ENCODE assay signal across 10 cellular contexts in genomic region chr2:196758474-196759377, GRCh38. TPM values are rescaled to one million over a fixed set of nuclear protein-coding genes. Genes with fewer than 3 reads are reported as not detected.
DNase-seq lines count a peak whose midpoint lies in the region; ATAC-seq and TF ChIP-seq lines count a peak whose summit lies in the region.
"Had no signal": no experiment of that assay in that cellular context is flagged by ENCODE, and none has a peak within 500 bp of the region (broad histone marks: within the 10 kb centered on the region; RNA-seq: fewer than 3 reads in every experiment).

No MANE protein-coding gene starts in this region.

- intact Hi-C loops in activated CD8-positive, alpha-beta T cell treated with anti-CD3 and anti-CD28 coated beads for 36 hours (cut with micrococcal nuclease), result no loop called here

- H3K9me3 ChIP-seq in tibial nerve, result peaks cover 0 to 11% (median 0%) of the 10 kb centered on the region in 4 donors

- WGBS in tibial nerve, 2 donors, result 46 to 48% methylated on average over 3 of the region's 3 CpGs

- no peak for TF ChIP-seq POLR2A in tibial nerve (IDR thresholded peaks at IDR 0.05)

- H3K27ac ChIP-seq in RWPE1 (no peak overlapping the region), tibial nerve (no peak overlapping the region)

- POLR2A ChIA-PET in activated CD8-positive, alpha-beta T cell treated with anti-CD3 and anti-CD28 coated beads for 36 hours (lab: Charles Lee), result no interaction called here
- POLR2A ChIA-PET in activated CD8-positive, alpha-beta T cell treated with anti-CD3 and anti-CD28 coated beads, Interleukin-2, amount 10 ng/mL, durations not matched to agents 7 days and 5 days (lab: Charles Lee), result no interaction called here
- POLR2A ChIA-PET in RWPE1 (lab: Yijun Ruan, JAX; ENCODE audit: low non-redundant PET), result no interaction called here

- peak; percentile 38 for TF ChIP-seq CTCF in activated CD8-positive, alpha-beta T cell treated with anti-CD3 and anti-CD28 coated beads for 36 hours (IDR thresholded peaks at IDR 0.05)
- TF ChIP-seq CTCF in RWPE1 (conservative IDR thresholded peaks at IDR 0.05; ENCODE audit: low read depth) (peak; percentile 36), foreskin fibroblast (IDR thresholded peaks at IDR 0.05; ENCODE audit: low read depth, low read length) (peak; percentile 15), tibial nerve (IDR thresholded peaks at IDR 0.05) (peak; percentile 8 to 29 (median 23))

- CTCF ChIA-PET in activated CD8-positive, alpha-beta T cell treated with anti-CD3 and anti-CD28 coated beads for 36 hours (lab: Charles Lee), result interaction anchor here (1.0 to 1.9 kb wide), 2 partner anchors 8 to 98 kb away, joined by 3 to 17 read pairs; no protein-coding TSS in a partner anchor
- CTCF ChIA-PET in activated CD8-positive, alpha-beta T cell treated with anti-CD3 and anti-CD28 coated beads, Interleukin-2, amount 10 ng/mL, durations not matched to agents 7 days and 5 days (lab: Charles Lee), result interaction anchor here (0.6 to 2.1 kb wide), 3 partner anchors 8 to 632 kb away, joined by 3 to 17 read pairs (median 3); no protein-coding TSS in a partner anchor
- CTCF ChIA-PET in RWPE1 (lab: Yijun Ruan, JAX), result interaction anchor here (0.5 to 0.7 kb wide), 3 partner anchors 20 to 220 kb away, joined by 3 to 4 read pairs (median 3); no protein-coding TSS in a partner anchor

- DNase-seq in activated CD8-positive, alpha-beta T cell treated with anti-CD3 and anti-CD28 coated beads for 36 hours, result no peak
- DNase-seq in activated CD8-positive, alpha-beta T cell treated with anti-CD3 and anti-CD28 coated beads, Interleukin-2, amount 10 ng/mL, durations not matched to agents 7 days and 5 days, result no peak
- no peak for DNase-seq in RWPE1 (ENCODE audit: low spot score)
- DNase-seq in foreskin fibroblast, result peak in 1 of 2 donors; percentile 56
- no peak for DNase-seq in tibial nerve (ENCODE audit: low spot score in 2 of 2)
- DNase-seq in NCI-H2029 (lab: John Stamatoyannopoulos, UW), result no peak
- DNase-seq in GM19238 (ENCODE audit: insufficient read length, low spot score), result no peak
- DNase-seq: activated effector memory CD4-positive, alpha-beta T cell treated with anti-CD3 and anti-CD28 coated beads, Interleukin-2, amount 50 U/mL, for 16 hours had no signal

- H3K27me3 Mint-ChIP-seq in activated CD8-positive, alpha-beta T cell treated with anti-CD3 and anti-CD28 coated beads for 36 hours, result no peaks in the 10 kb centered on the region
- no peaks in the 10 kb centered on the region for H3K27me3 Mint-ChIP-seq in activated CD8-positive, alpha-beta T cell treated with anti-CD3 and anti-CD28 coated beads, Interleukin-2, amount 10 ng/mL, durations not matched to agents 7 days and 5 days (ENCODE audit: low read depth)
- H3K27me3 Mint-ChIP-seq: memory B cell had no signal

- no peaks in the 10 kb centered on the region for H3K4me1 Mint-ChIP-seq in activated CD8-positive, alpha-beta T cell treated with anti-CD3 and anti-CD28 coated beads for 36 hours (ENCODE audit: low read depth)
- peaks cover 2% of the 10 kb centered on the region for H3K4me1 Mint-ChIP-seq in activated CD8-positive, alpha-beta T cell treated with anti-CD3 and anti-CD28 coated beads, Interleukin-2, amount 10 ng/mL, durations not matched to agents 7 days and 5 days (ENCODE audit: low read depth)
- H3K4me1 Mint-ChIP-seq: memory B cell had no signal

- H3K36me3 Mint-ChIP-seq in activated CD8-positive, alpha-beta T cell treated with anti-CD3 and anti-CD28 coated beads for 36 hours (ENCODE audit: low read depth), result peaks cover 43% of the 10 kb centered on the region
- peaks cover 45% of the 10 kb centered on the region for H3K36me3 Mint-ChIP-seq in activated CD8-positive, alpha-beta T cell treated with anti-CD3 and anti-CD28 coated beads, Interleukin-2, amount 10 ng/mL, durations not matched to agents 7 days and 5 days (ENCODE audit: low read depth)

- peaks cover 0 to 5% (median 0%) of the 10 kb centered on the region in 4 donors for H3K4me1 ChIP-seq in tibial nerve

- H3K27me3 ChIP-seq in tibial nerve, result no peaks in the 10 kb centered on the region

- TF ChIP-seq EP300 in tibial nerve (IDR thresholded peaks at IDR 0.05), result no peak

- H3K9me3 Mint-ChIP-seq in activated CD8-positive, alpha-beta T cell treated with anti-CD3 and anti-CD28 coated beads for 36 hours, result peaks cover 35% of the 10 kb centered on the region
- peaks cover 13% of the 10 kb centered on the region for H3K9me3 Mint-ChIP-seq in activated CD8-positive, alpha-beta T cell treated with anti-CD3 and anti-CD28 coated beads, Interleukin-2, amount 10 ng/mL, durations not matched to agents 7 days and 5 days (ENCODE audit: insufficient read depth)

- no peak overlapping the region for H3K27ac Mint-ChIP-seq in activated CD8-positive, alpha-beta T cell treated with anti-CD3 and anti-CD28 coated beads for 36 hours
- H3K27ac Mint-ChIP-seq in activated CD8-positive, alpha-beta T cell treated with anti-CD3 and anti-CD28 coated beads, Interleukin-2, amount 10 ng/mL, durations not matched to agents 7 days and 5 days, result no peak overlapping the region
- H3K27ac Mint-ChIP-seq: memory B cell had no signal

- no peak overlapping the region for H3K4me3 Mint-ChIP-seq in activated CD8-positive, alpha-beta T cell treated with anti-CD3 and anti-CD28 coated beads for 36 hours
- no peak overlapping the region for H3K4me3 Mint-ChIP-seq in activated CD8-positive, alpha-beta T cell treated with anti-CD3 and anti-CD28 coated beads, Interleukin-2, amount 10 ng/mL, durations not matched to agents 7 days and 5 days
- H3K4me3 Mint-ChIP-seq: memory B cell had no signal

- no peak overlapping the region for H3K4me3 ChIP-seq in foreskin fibroblast (ENCODE audit: low read depth in 1 of 2, low read length in 2 of 2)
- H3K4me3 ChIP-seq in tibial nerve, result no peak overlapping the region

- ATAC-seq in activated CD8-positive, alpha-beta T cell treated with anti-CD3 and anti-CD28 coated beads for 36 hours, result no peak
- no peak for ATAC-seq in activated CD8-positive, alpha-beta T cell treated with anti-CD3 and anti-CD28 coated beads, Interleukin-2, amount 10 ng/mL, durations not matched to agents 7 days and 5 days
- ATAC-seq in GM18511 (IDR thresholded peaks at IDR 0.05; ENCODE audit: unreplicated experiment), result no peak

- peaks cover 0 to 14% (median 0%) of the 10 kb centered on the region in 3 donors for H3K36me3 ChIP-seq in tibial nerve

RNA-seq across cellular contexts. Expression of gene GTF3C3, which starts 40.8 kb away (rescaled TPM):
- total RNA-seq in activated CD8-positive, alpha-beta T cell treated with anti-CD3 and anti-CD28 coated beads for 36 hours, result 10 to 100 TPM; 61.0 to 65.9 TPM
- 10 to 100 TPM; 42.1 to 55.7 TPM for total RNA-seq in activated CD8-positive, alpha-beta T cell treated with anti-CD3 and anti-CD28 coated beads, Interleukin-2, amount 10 ng/mL, durations not matched to agents 7 days and 5 days
- 10 to 100 TPM; 18.6 to 35.2 (median 28.3) TPM for total RNA-seq in tibial nerve

RNA-seq across cellular contexts. Expression of gene C2orf66, which starts 50.4 kb away (rescaled TPM):
- total RNA-seq in activated CD8-positive, alpha-beta T cell treated with anti-CD3 and anti-CD28 coated beads for 36 hours, result not detected
- under 1 TPM; 0.13 to 0.32 TPM for total RNA-seq in activated CD8-positive, alpha-beta T cell treated with anti-CD3 and anti-CD28 coated beads, Interleukin-2, amount 10 ng/mL, durations not matched to agents 7 days and 5 days
- total RNA-seq in tibial nerve, result not detected
